ENCODE assay signal across 1 cellular context in the genomic region with DNA sequence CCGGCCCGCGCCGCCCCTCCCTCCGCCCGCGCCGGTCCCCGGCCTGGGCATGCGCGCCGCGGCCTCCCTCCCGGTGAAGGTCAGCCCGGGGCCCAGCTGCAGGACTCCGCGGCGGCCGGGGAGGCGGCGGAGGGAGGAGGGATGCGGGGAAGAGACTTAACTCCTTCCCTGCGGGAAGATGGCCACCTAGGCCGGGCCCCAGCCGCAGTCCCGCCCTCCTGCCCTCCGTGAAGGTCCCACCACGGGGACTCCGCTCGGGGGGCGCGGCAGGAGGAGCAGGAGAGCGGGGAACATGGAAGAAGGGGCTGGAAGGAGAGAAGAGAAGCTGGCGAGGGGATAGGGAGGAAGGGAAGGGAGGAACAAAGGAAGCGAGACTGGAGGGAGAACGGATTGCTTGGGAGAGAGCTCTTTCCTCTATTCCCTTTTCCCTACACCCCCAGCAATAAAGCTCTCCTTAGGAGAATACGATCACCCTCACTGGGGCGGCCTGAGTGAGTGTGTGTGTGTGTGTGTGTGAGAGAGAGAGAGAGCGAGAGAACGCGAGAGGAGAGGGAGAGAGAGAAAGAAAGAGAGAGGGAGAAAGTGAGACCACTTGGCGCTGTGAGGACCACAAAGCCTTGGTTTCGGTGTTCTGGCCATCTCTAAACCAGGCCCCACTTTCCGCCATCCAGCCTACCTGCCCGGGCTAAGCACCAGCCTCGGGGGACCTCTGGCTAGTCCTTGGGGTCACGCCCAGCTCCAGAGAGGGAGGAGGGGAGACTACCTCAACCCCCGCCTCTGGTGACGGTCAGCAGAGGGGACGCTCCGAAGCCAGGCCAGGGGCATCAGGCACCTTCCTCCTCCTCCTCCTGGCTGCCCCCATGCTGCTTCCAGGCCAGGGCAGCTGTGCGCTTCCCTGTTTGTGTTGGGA.
TF ChIP-seq lines count a peak whose summit lies in the region.

No MANE protein-coding gene starts in this region.

TF ChIP-seq in K562, 482 proteins besides CTCF, POLR2A, EP300 and RAD21 (continued from another document):
- TF ChIP-seq FIP1L1 (IDR thresholded peaks at IDR 0.05; ENCODE audit: low read depth, low read length, poor library complexity, severe bottlenecking), result no peak
- TF ChIP-seq ZNF133 (CRISPR knock-in tag; IDR thresholded peaks at IDR 0.05), result no peak
- TF ChIP-seq, protein P1, sequence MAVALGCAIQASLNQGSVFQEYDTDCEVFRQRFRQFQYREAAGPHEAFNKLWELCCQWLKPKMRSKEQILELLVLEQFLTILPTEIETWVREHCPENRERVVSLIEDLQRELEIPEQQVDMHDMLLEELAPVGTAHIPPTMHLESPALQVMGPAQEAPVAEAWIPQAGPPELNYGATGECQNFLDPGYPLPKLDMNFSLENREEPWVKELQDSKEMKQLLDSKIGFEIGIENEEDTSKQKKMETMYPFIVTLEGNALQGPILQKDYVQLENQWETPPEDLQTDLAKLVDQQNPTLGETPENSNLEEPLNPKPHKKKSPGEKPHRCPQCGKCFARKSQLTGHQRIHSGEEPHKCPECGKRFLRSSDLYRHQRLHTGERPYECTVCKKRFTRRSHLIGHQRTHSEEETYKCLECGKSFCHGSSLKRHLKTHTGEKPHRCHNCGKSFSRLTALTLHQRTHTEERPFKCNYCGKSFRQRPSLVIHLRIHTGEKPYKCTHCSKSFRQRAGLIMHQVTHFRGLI (CRISPR knock-in tag; IDR thresholded peaks at IDR 0.05), result no peak
- no peak for TF ChIP-seq GATA2 (CRISPR knock-in tag; IDR thresholded peaks at IDR 0.05)
- TF ChIP-seq EHMT2 (IDR thresholded peaks at IDR 0.05), result no peak; the same call in 1 of the 2 replicates
- TF ChIP-seq HDGF (IDR thresholded peaks at IDR 0.05), result no peak
- TF ChIP-seq, protein P2, sequence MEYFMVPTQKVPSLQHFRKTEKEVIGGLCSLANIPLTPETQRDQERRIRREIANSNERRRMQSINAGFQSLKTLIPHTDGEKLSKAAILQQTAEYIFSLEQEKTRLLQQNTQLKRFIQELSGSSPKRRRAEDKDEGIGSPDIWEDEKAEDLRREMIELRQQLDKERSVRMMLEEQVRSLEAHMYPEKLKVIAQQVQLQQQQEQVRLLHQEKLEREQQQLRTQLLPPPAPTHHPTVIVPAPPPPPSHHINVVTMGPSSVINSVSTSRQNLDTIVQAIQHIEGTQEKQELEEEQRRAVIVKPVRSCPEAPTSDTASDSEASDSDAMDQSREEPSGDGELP (CRISPR knock-in tag; IDR thresholded peaks at IDR 0.05; ENCODE audit: borderline replicate concordance), result peak; percentile 73; the same call in 1 of the 2 replicates
- TF ChIP-seq CCNT2 (IDR thresholded peaks at IDR 0.05; ENCODE audit: borderline replicate concordance, extremely low read depth, insufficient read length, low read depth, low read length), result no peak
- TF ChIP-seq POLR3A (IDR thresholded peaks at IDR 0.05; ENCODE audit: borderline replicate concordance, extremely low read depth, insufficient read depth, insufficient read length), result no peak
- TF ChIP-seq ELF4 (CRISPR knock-in tag; IDR thresholded peaks at IDR 0.05), result no peak
- no peak for TF ChIP-seq NCOA6 (IDR thresholded peaks at IDR 0.05)
- 0 out of 2 replicates have a peak, but pooled peaks have one; percentile 45 for TF ChIP-seq CXXC5 (CRISPR knock-in tag; IDR thresholded peaks at IDR 0.05)
- no peak for TF ChIP-seq L3MBTL2 (IDR thresholded peaks at IDR 0.05)
- no peak for TF ChIP-seq MYBL2 (IDR thresholded peaks at IDR 0.05; ENCODE audit: low read depth)
- TF ChIP-seq MYBL2 (CRISPR knock-in tag; IDR thresholded peaks at IDR 0.05; ENCODE audit: borderline replicate concordance), result no peak
- TF ChIP-seq CHCHD3 (CRISPR knock-in tag; IDR thresholded peaks at IDR 0.05), result no peak
- no peak for TF ChIP-seq ZNF75A (CRISPR knock-in tag; IDR thresholded peaks at IDR 0.05)
- TF ChIP-seq, protein P3, sequence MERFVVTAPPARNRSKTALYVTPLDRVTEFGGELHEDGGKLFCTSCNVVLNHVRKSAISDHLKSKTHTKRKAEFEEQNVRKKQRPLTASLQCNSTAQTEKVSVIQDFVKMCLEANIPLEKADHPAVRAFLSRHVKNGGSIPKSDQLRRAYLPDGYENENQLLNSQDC (CRISPR knock-in tag; IDR thresholded peaks at IDR 0.05), result no peak
- no peak for TF ChIP-seq ATF7 (IDR thresholded peaks at IDR 0.05)
- no peak for TF ChIP-seq GABPA (tag; conservative IDR thresholded peaks at IDR 0.05; ENCODE audit: low read depth)
- TF ChIP-seq ZSCAN32 (CRISPR knock-in tag; IDR thresholded peaks at IDR 0.05), result no peak
- peak; percentile 90 for TF ChIP-seq EZH2 (IDR thresholded peaks at IDR 0.05; ENCODE audit: borderline replicate concordance, low read depth, low read length)
- no peak for TF ChIP-seq FOXM1 (IDR thresholded peaks at IDR 0.05; ENCODE audit: low read depth)
- TF ChIP-seq FOXM1 (CRISPR knock-in tag; IDR thresholded peaks at IDR 0.05; ENCODE audit: low read depth), result no peak
- TF ChIP-seq NCOA4 (IDR thresholded peaks at IDR 0.05; ENCODE audit: partially characterized antibody), result no peak
- no peak for TF ChIP-seq CBFB (CRISPR knock-in tag; IDR thresholded peaks at IDR 0.05)
- no peak for TF ChIP-seq YBX1 (IDR thresholded peaks at IDR 0.05)
- no peak for TF ChIP-seq BDP1 (IDR thresholded peaks at IDR 0.05; ENCODE audit: insufficient read depth, insufficient read length)
- no peak for TF ChIP-seq RBM15 (IDR thresholded peaks at IDR 0.05; ENCODE audit: insufficient read depth, low read length)
- no peak for TF ChIP-seq ZNF12 (CRISPR knock-in tag; IDR thresholded peaks at IDR 0.05)
- TF ChIP-seq PCBP2 (IDR thresholded peaks at IDR 0.05; ENCODE audit: low read depth, low read length, poor library complexity, severe bottlenecking), result no peak
- no peak for TF ChIP-seq ZNF3 (CRISPR knock-in tag; IDR thresholded peaks at IDR 0.05)
- TF ChIP-seq ETV5 (CRISPR knock-in tag; IDR thresholded peaks at IDR 0.05; ENCODE audit: low read depth), result 0 out of 2 replicates have a peak, but pooled peaks have one; percentile 25
- TF ChIP-seq, protein P4, sequence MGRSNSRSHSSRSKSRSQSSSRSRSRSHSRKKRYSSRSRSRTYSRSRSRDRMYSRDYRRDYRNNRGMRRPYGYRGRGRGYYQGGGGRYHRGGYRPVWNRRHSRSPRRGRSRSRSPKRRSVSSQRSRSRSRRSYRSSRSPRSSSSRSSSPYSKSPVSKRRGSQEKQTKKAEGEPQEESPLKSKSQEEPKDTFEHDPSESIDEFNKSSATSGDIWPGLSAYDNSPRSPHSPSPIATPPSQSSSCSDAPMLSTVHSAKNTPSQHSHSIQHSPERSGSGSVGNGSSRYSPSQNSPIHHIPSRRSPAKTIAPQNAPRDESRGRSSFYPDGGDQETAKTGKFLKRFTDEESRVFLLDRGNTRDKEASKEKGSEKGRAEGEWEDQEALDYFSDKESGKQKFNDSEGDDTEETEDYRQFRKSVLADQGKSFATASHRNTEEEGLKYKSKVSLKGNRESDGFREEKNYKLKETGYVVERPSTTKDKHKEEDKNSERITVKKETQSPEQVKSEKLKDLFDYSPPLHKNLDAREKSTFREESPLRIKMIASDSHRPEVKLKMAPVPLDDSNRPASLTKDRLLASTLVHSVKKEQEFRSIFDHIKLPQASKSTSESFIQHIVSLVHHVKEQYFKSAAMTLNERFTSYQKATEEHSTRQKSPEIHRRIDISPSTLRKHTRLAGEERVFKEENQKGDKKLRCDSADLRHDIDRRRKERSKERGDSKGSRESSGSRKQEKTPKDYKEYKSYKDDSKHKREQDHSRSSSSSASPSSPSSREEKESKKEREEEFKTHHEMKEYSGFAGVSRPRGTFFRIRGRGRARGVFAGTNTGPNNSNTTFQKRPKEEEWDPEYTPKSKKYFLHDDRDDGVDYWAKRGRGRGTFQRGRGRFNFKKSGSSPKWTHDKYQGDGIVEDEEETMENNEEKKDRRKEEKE (IDR thresholded peaks at IDR 0.05; ENCODE audit: borderline replicate concordance in 1 of 2, control insufficient read depth in 1 of 2, low read depth in 2 of 2, low read length in 1 of 2), result no peak
TF ChIP-seq in K562: peak in this region for 21.
